In genomic region chr1:86841120-86841519, GRCh38 we compare ENCODE assay signal across 27 cellular contexts.
"Had no signal": no experiment of that assay in that cellular context is flagged by ENCODE, and none has a peak within 500 bp of the region (broad histone marks: within the 10 kb centered on the region; RNA-seq: fewer than 3 reads in every experiment).

No MANE protein-coding gene starts in this region.

- H3K9me3 ChIP-seq: adrenal gland, colonic mucosa, lower lobe of right lung, testis had no signal

- H3K36me3 Mint-ChIP-seq: activated naive CD4-positive, alpha-beta T cell treated with anti-CD3 and anti-CD28 coated beads, Interleukin-2, amount 50 U/mL, for 24 hours; immature natural killer cell; naive thymus-derived CD4-positive, alpha-beta T cell; neural progenitor cell; T-cell; type B pancreatic cell had no signal

- H3K4me3 Mint-ChIP-seq: activated CD4-positive, alpha-beta T cell treated with anti-CD3 and anti-CD28 coated beads, Interleukin-2, amount 10 ng/mL, durations not matched to agents 24 days and 14 days; activated CD8-positive, alpha-beta T cell treated with anti-CD3 and anti-CD28 coated beads for 36 hours; activated naive CD4-positive, alpha-beta T cell treated with anti-CD3 and anti-CD28 coated beads, Interleukin-2, amount 50 U/mL, for 24 hours; activated T-helper 1 cell treated with anti-CD3 and anti-CD28 coated beads, Interleukin-12 subunit alpha, Interleukin-12 subunit beta, Interleukin-2, Interleukin-4 antibody, amounts not matched to agents 30 ng/mL and 10 ng/mL and 1 ng/mL, durations not matched to agents 14 hours and 24 hours and 36 hours; effector memory CD8-positive, alpha-beta T cell; immature natural killer cell; naive thymus-derived CD4-positive, alpha-beta T cell; neural progenitor cell; stimulated activated naive CD8-positive, alpha-beta T cell treated with anti-CD3 and anti-CD28 coated beads, Interleukin-15, amount 100 ng/mL, for 72 hours; T-cell; T-helper 2 cell treated with Interferon-gamma antibody and Interleukin-4, amounts not matched to agents 5 μg/mL and 100 μg/mL, for 36 hours; type B pancreatic cell had no signal

- DNase-seq: activated CD4-positive, alpha-beta T cell treated with anti-CD3 and anti-CD28 coated beads, Interleukin-2, amount 10 ng/mL, durations not matched to agents 24 days and 14 days; activated CD8-positive, alpha-beta T cell treated with anti-CD3 and anti-CD28 coated beads for 36 hours; activated gamma-delta T cell; adrenal gland; colonic mucosa; dorsolateral prefrontal cortex; effector memory CD8-positive, alpha-beta T cell; glutamatergic neuron; immature natural killer cell; lower lobe of right lung; naive thymus-derived CD4-positive, alpha-beta T cell; stimulated activated CD4-positive, alpha-beta T cell treated with anti-CD3 and anti-CD28 coated beads, Interleukin-12 subunit alpha, Interleukin-12 subunit beta, amount 100 ng/mL, for 4 hours; stimulated activated CD4-positive, alpha-beta T cell treated with anti-CD3 and anti-CD28 coated beads, Interleukin-4, amount 100 ng/mL, for 4 hours; stimulated activated naive CD8-positive, alpha-beta T cell treated with anti-CD3 and anti-CD28 coated beads, Interleukin-15, amount 100 ng/mL, for 72 hours; T-cell; testis had no signal

- H3K4me1 ChIP-seq: adrenal gland, colonic mucosa, lower lobe of right lung, neural progenitor cell had no signal

- H3K9me3 Mint-ChIP-seq: activated CD4-positive, alpha-beta T cell treated with anti-CD3 and anti-CD28 coated beads, Interleukin-2, amount 10 ng/mL, durations not matched to agents 24 days and 14 days; activated CD8-positive, alpha-beta T cell treated with anti-CD3 and anti-CD28 coated beads for 36 hours; activated naive CD4-positive, alpha-beta T cell treated with anti-CD3 and anti-CD28 coated beads, Interleukin-2, amount 50 U/mL, for 24 hours; activated T-helper 1 cell treated with anti-CD3 and anti-CD28 coated beads, Interleukin-12 subunit alpha, Interleukin-12 subunit beta, Interleukin-2, Interleukin-4 antibody, amounts not matched to agents 30 ng/mL and 10 ng/mL and 1 ng/mL, durations not matched to agents 14 hours and 24 hours and 36 hours; effector memory CD8-positive, alpha-beta T cell; immature natural killer cell; naive thymus-derived CD4-positive, alpha-beta T cell; neural progenitor cell; stimulated activated naive CD8-positive, alpha-beta T cell treated with anti-CD3 and anti-CD28 coated beads, Interleukin-15, amount 100 ng/mL, for 72 hours; T-cell; T-helper 2 cell treated with Interferon-gamma antibody and Interleukin-4, amounts not matched to agents 5 μg/mL and 100 μg/mL, for 36 hours; type B pancreatic cell had no signal

- H3K27me3 Mint-ChIP-seq: activated CD8-positive, alpha-beta T cell treated with anti-CD3 and anti-CD28 coated beads for 36 hours; activated naive CD4-positive, alpha-beta T cell treated with anti-CD3 and anti-CD28 coated beads, Interleukin-2, amount 50 U/mL, for 24 hours; progenitor cell of endocrine pancreas; type B pancreatic cell had no signal

- H3K4me1 Mint-ChIP-seq: activated CD4-positive, alpha-beta T cell treated with anti-CD3 and anti-CD28 coated beads, Interleukin-2, amount 10 ng/mL, durations not matched to agents 24 days and 14 days; activated naive CD4-positive, alpha-beta T cell treated with anti-CD3 and anti-CD28 coated beads, Interleukin-2, amount 50 U/mL, for 24 hours; immature natural killer cell; neural progenitor cell; stimulated activated naive CD8-positive, alpha-beta T cell treated with anti-CD3 and anti-CD28 coated beads, Interleukin-15, amount 100 ng/mL, for 72 hours; T-cell had no signal

- H3K27ac ChIP-seq: adrenal gland, colonic mucosa, dorsolateral prefrontal cortex, hepatocyte, lower lobe of right lung, neural progenitor cell, testis, VCaP had no signal

- H3K27ac Mint-ChIP-seq: activated CD4-positive, alpha-beta T cell treated with anti-CD3 and anti-CD28 coated beads, Interleukin-2, amount 10 ng/mL, durations not matched to agents 24 days and 14 days; activated CD8-positive, alpha-beta T cell treated with anti-CD3 and anti-CD28 coated beads for 36 hours; activated naive CD4-positive, alpha-beta T cell treated with anti-CD3 and anti-CD28 coated beads, Interleukin-2, amount 50 U/mL, for 24 hours; activated T-helper 1 cell treated with anti-CD3 and anti-CD28 coated beads, Interleukin-12 subunit alpha, Interleukin-12 subunit beta, Interleukin-2, Interleukin-4 antibody, amounts not matched to agents 30 ng/mL and 10 ng/mL and 1 ng/mL, durations not matched to agents 14 hours and 24 hours and 36 hours; effector memory CD8-positive, alpha-beta T cell; immature natural killer cell; naive thymus-derived CD4-positive, alpha-beta T cell; neural progenitor cell; progenitor cell of endocrine pancreas; stimulated activated naive CD8-positive, alpha-beta T cell treated with anti-CD3 and anti-CD28 coated beads, Interleukin-15, amount 100 ng/mL, for 72 hours; T-cell; T-helper 2 cell treated with Interferon-gamma antibody and Interleukin-4, amounts not matched to agents 5 μg/mL and 100 μg/mL, for 36 hours; type B pancreatic cell had no signal

- H3K27me3 ChIP-seq: adrenal gland, colonic mucosa, dorsolateral prefrontal cortex, hepatocyte, neural progenitor cell, testis had no signal

- ATAC-seq: activated CD4-positive, CD25-positive, alpha-beta regulatory T cell treated with anti-CD3 and anti-CD28 coated beads, Interleukin-2, amount 50 U/mL, for 24 hours; activated CD8-positive, alpha-beta T cell treated with anti-CD3 and anti-CD28 coated beads for 36 hours; effector memory CD8-positive, alpha-beta T cell; esophagus mucosa; left lobe of liver; lower lobe of right lung; naive thymus-derived CD4-positive, alpha-beta T cell; stimulated activated naive CD8-positive, alpha-beta T cell treated with anti-CD3 and anti-CD28 coated beads, Interleukin-15, amount 100 ng/mL, for 72 hours; T-cell had no signal

- H3K36me3 ChIP-seq: adrenal gland, colonic mucosa, lower lobe of right lung, neural progenitor cell had no signal

- H3K4me3 ChIP-seq: adrenal gland, colonic mucosa, dorsolateral prefrontal cortex, hepatocyte, lower lobe of right lung, neural progenitor cell, testis had no signal
